1 cellular context compared by ENCODE assay signal in genomic region chr17:21296097-21297025, GRCh38.
TF ChIP-seq lines count a peak whose summit lies in the region.

No MANE protein-coding gene starts in this region.

TF ChIP-seq in IMR-90, 13 proteins besides CTCF, POLR2A, EP300 and RAD21 (continued from another document):
- no peak for TF ChIP-seq ELK1 (IDR thresholded peaks at IDR 0.05; ENCODE audit: borderline replicate concordance, low read depth, low read length)
